Comparison of ENCODE assay signal across 1 cellular context in the genomic region with DNA sequence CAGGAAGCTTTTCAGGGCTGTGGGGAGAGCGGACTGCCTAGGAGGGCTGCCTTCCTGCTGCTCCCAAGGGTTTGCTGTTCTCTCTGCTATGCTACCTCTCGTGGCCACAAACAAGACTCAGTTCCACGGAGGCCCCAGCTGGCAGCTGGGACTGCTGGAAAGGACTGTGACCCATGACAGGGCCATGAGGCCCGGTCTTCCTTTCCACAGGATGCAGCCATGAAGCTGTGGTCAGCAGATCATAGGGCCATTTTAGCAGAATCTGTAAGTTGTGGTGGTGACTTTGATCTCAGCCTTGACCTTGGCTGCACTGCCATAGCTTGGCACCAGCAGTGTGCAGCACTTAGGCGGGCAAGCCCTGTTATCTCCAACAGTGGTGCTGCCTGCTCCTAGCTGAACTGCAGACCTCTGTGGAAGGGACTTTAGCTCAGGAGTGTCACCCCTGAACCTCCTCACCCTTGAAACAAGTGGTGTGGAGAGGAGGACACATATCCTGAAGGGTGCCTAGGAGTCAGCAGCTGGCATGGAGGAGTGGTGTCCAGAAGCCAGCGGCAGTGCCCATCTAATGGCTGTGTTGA.
TF ChIP-seq lines count a peak whose summit lies in the region.

No MANE protein-coding gene starts in this region.

TF ChIP-seq in H1, 55 proteins besides CTCF, POLR2A, EP300 and RAD21:
- no peak for TF ChIP-seq YY1 (IDR thresholded peaks at IDR 0.05; ENCODE audit: low read depth, low read length)
- TF ChIP-seq KDM1A (IDR thresholded peaks at IDR 0.05; ENCODE audit: borderline replicate concordance, low read length), result no peak
- no peak for TF ChIP-seq GTF2F1 (IDR thresholded peaks at IDR 0.05; ENCODE audit: borderline replicate concordance, low read depth, low read length)
- no peak for TF ChIP-seq JUND (IDR thresholded peaks at IDR 0.05; ENCODE audit: low read length)
- no peak for TF ChIP-seq CTBP2 (IDR thresholded peaks at IDR 0.05; ENCODE audit: borderline replicate concordance, insufficient read depth, insufficient read length, low read length)
- TF ChIP-seq, protein P1, sequence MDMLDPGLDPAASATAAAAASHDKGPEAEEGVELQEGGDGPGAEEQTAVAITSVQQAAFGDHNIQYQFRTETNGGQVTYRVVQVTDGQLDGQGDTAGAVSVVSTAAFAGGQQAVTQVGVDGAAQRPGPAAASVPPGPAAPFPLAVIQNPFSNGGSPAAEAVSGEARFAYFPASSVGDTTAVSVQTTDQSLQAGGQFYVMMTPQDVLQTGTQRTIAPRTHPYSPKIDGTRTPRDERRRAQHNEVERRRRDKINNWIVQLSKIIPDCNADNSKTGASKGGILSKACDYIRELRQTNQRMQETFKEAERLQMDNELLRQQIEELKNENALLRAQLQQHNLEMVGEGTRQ (IDR thresholded peaks at IDR 0.05; ENCODE audit: low read length), result no peak
- TF ChIP-seq CBX8 (IDR thresholded peaks at IDR 0.05; ENCODE audit: borderline replicate concordance, low read depth, low read length), result no peak
- no peak for TF ChIP-seq POLR2AphosphoS5 (IDR thresholded peaks at IDR 0.05; ENCODE audit: low read depth, low read length)
- no peak for TF ChIP-seq SUZ12 (IDR thresholded peaks at IDR 0.05; ENCODE audit: low read length)
- no peak for TF ChIP-seq POU5F1 (IDR thresholded peaks at IDR 0.05; ENCODE audit: low read depth, low read length)
- TF ChIP-seq RNF2 (IDR thresholded peaks at IDR 0.05; ENCODE audit: borderline replicate concordance, low read depth, low read length, missing control alignments, poor library complexity, severe bottlenecking), result no peak
- TF ChIP-seq BRCA1 (IDR thresholded peaks at IDR 0.05; ENCODE audit: low read depth, low read length), result no peak
- TF ChIP-seq NANOG (IDR thresholded peaks at IDR 0.05; ENCODE audit: insufficient read depth, low read depth, low read length, poor library complexity, severe bottlenecking), result no peak
- TF ChIP-seq HDAC2 (IDR thresholded peaks at IDR 0.05; ENCODE audit: borderline replicate concordance in 1 of 2, low read depth in 2 of 2, low read length in 2 of 2), result no peak
- TF ChIP-seq HDAC6 (IDR thresholded peaks at IDR 0.05; ENCODE audit: low read depth, low read length), result no peak
- TF ChIP-seq CREB1 (IDR thresholded peaks at IDR 0.05), result no peak
- no peak for TF ChIP-seq SP1 (IDR thresholded peaks at IDR 0.05; ENCODE audit: low read depth, low read length)
- no peak for TF ChIP-seq CBX5 (IDR thresholded peaks at IDR 0.05; ENCODE audit: low read depth, low read length)
- TF ChIP-seq SIN3A (conservative IDR thresholded peaks at IDR 0.05 in 1 of 2, IDR thresholded peaks at IDR 0.05 in 1 of 2; ENCODE audit: low read depth in 1 of 2, low read length in 2 of 2), result no peak
- TF ChIP-seq MAFK (IDR thresholded peaks at IDR 0.05; ENCODE audit: low read depth, low read length), result no peak
